ENCODE assay signal across 10 cellular contexts in the genomic region with DNA sequence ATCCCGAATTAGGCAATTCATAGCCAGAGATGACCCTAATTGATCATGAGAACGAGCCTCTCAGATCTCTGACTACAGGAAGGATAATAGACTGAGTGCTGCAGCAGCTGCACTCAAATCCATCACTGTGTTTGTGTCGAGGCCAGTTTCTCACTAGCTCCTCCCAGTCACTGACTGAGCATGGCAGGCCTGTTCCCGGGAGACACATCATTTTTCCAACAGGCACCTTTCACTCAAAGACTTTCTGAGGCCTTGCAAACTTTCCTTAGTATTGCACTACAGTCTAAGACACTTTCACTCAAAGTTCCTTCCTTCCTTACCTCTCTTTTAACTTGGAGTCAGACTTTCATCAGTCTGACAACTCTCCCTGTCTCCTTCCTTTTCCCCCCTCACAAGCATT. TPM values are rescaled to one million over a fixed set of nuclear protein-coding genes. Genes with fewer than 3 reads are reported as not detected.
DNase-seq lines count a peak whose midpoint lies in the region; ATAC-seq and TF ChIP-seq lines count a peak whose summit lies in the region.
"Had no signal": no experiment of that assay in that cellular context is flagged by ENCODE, and none has a peak within 500 bp of the region (broad histone marks: within the 10 kb centered on the region; RNA-seq: fewer than 3 reads in every experiment).

No MANE protein-coding gene starts in this region.

- TF ChIP-seq POLR2A in upper lobe of left lung (IDR thresholded peaks at IDR 0.05): no peak

- H3K27me3 ChIP-seq in naive thymus-derived CD4-positive, alpha-beta T cell (ENCODE audit: control insufficient read depth in 2 of 2, insufficient read depth in 2 of 2, low read length in 2 of 2): no peaks in the 10 kb centered on the region
- no peaks in the 10 kb centered on the region for H3K27me3 ChIP-seq in upper lobe of left lung

- peaks cover 0 to under 1% (median 0%) of the 10 kb centered on the region in 3 experiments for H3K36me3 ChIP-seq in naive thymus-derived CD4-positive, alpha-beta T cell (ENCODE audit: control insufficient read depth in 2 of 3, insufficient read depth in 3 of 3, low read length in 3 of 3)
- H3K36me3 ChIP-seq in upper lobe of left lung: peaks cover 0 to 2% (median under 1%) of the 10 kb centered on the region in 4 donors

- intact Hi-C loops in naive thymus-derived CD4-positive, alpha-beta T cell (cut with micrococcal nuclease): no loop called here

- H3K27ac Mint-ChIP-seq in IgD-negative memory B cell: peak overlapping the region in 2 of 3 donors; percentile 33 to 80
- H3K27ac Mint-ChIP-seq in activated naive CD8-positive, alpha-beta T cell treated with anti-CD3 and anti-CD28 coated beads, Interleukin-2, amount 10 ng/mL, durations not matched to agents 7 days and 5 days: peak overlapping the region; percentile 48
- H3K27ac Mint-ChIP-seq in naive thymus-derived CD4-positive, alpha-beta T cell: peak overlapping the region in 5 of 9 donors; percentile 6 to 75 (median 22)

- POLR2A ChIA-PET in activated naive CD8-positive, alpha-beta T cell treated with anti-CD3 and anti-CD28 coated beads, Interleukin-2, amount 10 ng/mL, durations not matched to agents 7 days and 5 days (lab: Charles Lee): interaction anchor here (1.5 kb wide), 1 partner anchor 13 kb away, joined by 3 read pairs; no protein-coding TSS in a partner anchor
- POLR2A ChIA-PET in naive thymus-derived CD4-positive, alpha-beta T cell (lab: Charles Lee): interaction anchor here (1.0 kb wide), 1 partner anchor 14 kb away, joined by 4 read pairs; the partner anchor contains the start of gene SOS1

- H3K4me1 Mint-ChIP-seq in IgD-negative memory B cell: peaks cover 42 to 56% (median 52%) of the 10 kb centered on the region in 3 donors
- H3K4me1 Mint-ChIP-seq in activated naive CD8-positive, alpha-beta T cell treated with anti-CD3 and anti-CD28 coated beads, Interleukin-2, amount 10 ng/mL, durations not matched to agents 7 days and 5 days: peaks cover 49% of the 10 kb centered on the region
- H3K4me1 Mint-ChIP-seq in naive thymus-derived CD4-positive, alpha-beta T cell: peaks cover 47 to 79% (median 69%) of the 10 kb centered on the region in 7 donors

- H3K36me3 Mint-ChIP-seq in IgD-negative memory B cell: peaks cover 20% of the 10 kb centered on the region
- H3K36me3 Mint-ChIP-seq in activated naive CD8-positive, alpha-beta T cell treated with anti-CD3 and anti-CD28 coated beads, Interleukin-2, amount 10 ng/mL, durations not matched to agents 7 days and 5 days: peaks cover 51% of the 10 kb centered on the region
- peaks cover 0 to 41% (median 21%) of the 10 kb centered on the region in 5 donors for H3K36me3 Mint-ChIP-seq in naive thymus-derived CD4-positive, alpha-beta T cell

- 32 to 42% methylated on average over 4 of the region's 4 CpGs for WGBS in upper lobe of left lung, 2 donors

- H3K9me3 ChIP-seq in naive thymus-derived CD4-positive, alpha-beta T cell (ENCODE audit: control insufficient read depth in 2 of 3, low read length in 3 of 3): no peaks in the 10 kb centered on the region
- no peaks in the 10 kb centered on the region for H3K9me3 ChIP-seq in upper lobe of left lung

- DNase-seq in DMS 273 (lab: John Stamatoyannopoulos, UW; ENCODE audit: unreplicated experiment) (peak; percentile 62), DMS 273 treated with DMSO at 0.1 percent for 48 hours (lab: John Stamatoyannopoulos, UW) (no peak), upper lobe of left lung (no peak)
- no peak for DNase-seq in activated naive CD8-positive, alpha-beta T cell treated with anti-CD3 and anti-CD28 coated beads, Interleukin-2, amount 10 ng/mL, durations not matched to agents 7 days and 5 days
- no peak for DNase-seq in naive thymus-derived CD4-positive, alpha-beta T cell
- DNase-seq in effector CD4-positive, alpha-beta T cell: no peak
- DNase-seq: T-helper 9 cell had no signal

- H3K27ac ChIP-seq in naive thymus-derived CD4-positive, alpha-beta T cell (ENCODE audit: low read depth, low read length): no peak overlapping the region
- H3K27ac ChIP-seq in upper lobe of left lung: no peak overlapping the region
- H3K27ac ChIP-seq: 22Rv1 had no signal

- TF ChIP-seq CTCF in upper lobe of left lung (IDR thresholded peaks at IDR 0.05): no peak

- no peak for ATAC-seq in activated naive CD8-positive, alpha-beta T cell treated with anti-CD3 and anti-CD28 coated beads, Interleukin-2, amount 10 ng/mL, durations not matched to agents 7 days and 5 days (ENCODE audit: low read depth)
- no peak for ATAC-seq in naive thymus-derived CD4-positive, alpha-beta T cell
- no peak for ATAC-seq in GM18868 (IDR thresholded peaks at IDR 0.05; ENCODE audit: unreplicated experiment)
- no peak for ATAC-seq in upper lobe of left lung (ENCODE audit: low FRiP score in 2 of 2)

- peak overlapping the region in 1 of 4 donors; percentile 42 for H3K4me3 Mint-ChIP-seq in IgD-negative memory B cell
- H3K4me3 Mint-ChIP-seq in activated naive CD8-positive, alpha-beta T cell treated with anti-CD3 and anti-CD28 coated beads, Interleukin-2, amount 10 ng/mL, durations not matched to agents 7 days and 5 days: peak overlapping the region; percentile 8
- H3K4me3 Mint-ChIP-seq in naive thymus-derived CD4-positive, alpha-beta T cell: peak overlapping the region in 3 of 10 donors; percentile 12 to 41 (median 14)

- no peak for TF ChIP-seq EP300 in upper lobe of left lung (IDR thresholded peaks at IDR 0.05)

- peaks cover 1 to 4% of the 10 kb centered on the region in 2 donors for H3K4me1 ChIP-seq in naive thymus-derived CD4-positive, alpha-beta T cell (ENCODE audit: control insufficient read depth in 2 of 2, insufficient read depth in 2 of 2, low read length in 2 of 2)
- peaks cover 0 to 28% (median 9%) of the 10 kb centered on the region in 4 donors for H3K4me1 ChIP-seq in upper lobe of left lung

- H3K4me3 ChIP-seq in naive thymus-derived CD4-positive, alpha-beta T cell (ENCODE audit: low read length): no peak overlapping the region
- no peak overlapping the region for H3K4me3 ChIP-seq in upper lobe of left lung

- no peaks in the 10 kb centered on the region for H3K27me3 Mint-ChIP-seq in IgD-negative memory B cell
- H3K27me3 Mint-ChIP-seq in activated naive CD8-positive, alpha-beta T cell treated with anti-CD3 and anti-CD28 coated beads, Interleukin-2, amount 10 ng/mL, durations not matched to agents 7 days and 5 days: no peaks in the 10 kb centered on the region
- H3K27me3 Mint-ChIP-seq in naive thymus-derived CD4-positive, alpha-beta T cell: no peaks in the 10 kb centered on the region

- CTCF ChIA-PET in naive thymus-derived CD4-positive, alpha-beta T cell (lab: Charles Lee): no interaction called here

- no peaks in the 10 kb centered on the region for H3K9me3 Mint-ChIP-seq in IgD-negative memory B cell
- no peaks in the 10 kb centered on the region for H3K9me3 Mint-ChIP-seq in activated naive CD8-positive, alpha-beta T cell treated with anti-CD3 and anti-CD28 coated beads, Interleukin-2, amount 10 ng/mL, durations not matched to agents 7 days and 5 days
- H3K9me3 Mint-ChIP-seq in naive thymus-derived CD4-positive, alpha-beta T cell: no peaks in the 10 kb centered on the region

RNA-seq across cellular contexts. Expression of gene SOS1, which starts 13.7 kb away (rescaled TPM):
- polyA plus RNA-seq in IgD-negative memory B cell: 13.7 TPM
- 100 to 1,000 TPM; 154 to 168 TPM for total RNA-seq in activated naive CD8-positive, alpha-beta T cell treated with anti-CD3 and anti-CD28 coated beads, Interleukin-2, amount 10 ng/mL, durations not matched to agents 7 days and 5 days
- 100 to 1,000 TPM in 1 of 5 experiments, 10 to 100 TPM in 4; 34.6 to 323 (median 55.5) TPM for total RNA-seq in naive thymus-derived CD4-positive, alpha-beta T cell
- polyA plus RNA-seq in naive thymus-derived CD4-positive, alpha-beta T cell: 1 to 10 TPM; 6.3 to 8.4 TPM
- 10 to 100 TPM; 10.4 to 51.2 (median 25.3) TPM for total RNA-seq in upper lobe of left lung
